8 cellular contexts compared by ENCODE assay signal in genomic region chr6:24719125-24719931, GRCh38. TPM values are rescaled to one million over a fixed set of nuclear protein-coding genes. Genes with fewer than 3 reads are reported as not detected.
DNase-seq lines count a peak whose midpoint lies in the region; ATAC-seq lines count a peak whose summit lies in the region.

C6orf62 (minus strand) TSS chr6:24719154; CDS start chr6:24718668, 486 bp downstream.

- H3K4me3 ChIP-seq in effector memory CD4-positive, alpha-beta T cell (ENCODE audit: insufficient read depth, low read depth, low read length, poor library complexity, severe bottlenecking): peak within 1 kb of the TSS; percentile 87

- H3K27ac ChIP-seq in effector memory CD4-positive, alpha-beta T cell (ENCODE audit: insufficient read depth, low read length, poor library complexity, severe bottlenecking): peak within 1 kb of the TSS; percentile 99

- peaks cover 15% of the 10 kb centered on the region for H3K36me3 ChIP-seq in effector memory CD4-positive, alpha-beta T cell (ENCODE audit: control insufficient read depth, insufficient read depth, low read length)

- no peaks in the 10 kb centered on the region for H3K27me3 ChIP-seq in effector memory CD4-positive, alpha-beta T cell (replicated peaks; ENCODE audit: control insufficient read depth, insufficient read depth, low read length, poor library complexity, severe bottlenecking)

- peaks cover 27% of the 10 kb centered on the region for H3K4me1 ChIP-seq in effector memory CD4-positive, alpha-beta T cell (ENCODE audit: control insufficient read depth, insufficient read depth, low read length, poor library complexity, severe bottlenecking)

- ATAC-seq in HG02763 (IDR thresholded peaks at IDR 0.05; ENCODE audit: unreplicated experiment): no peak

- no peaks in the 10 kb centered on the region for H3K9me3 ChIP-seq in effector memory CD4-positive, alpha-beta T cell (ENCODE audit: control insufficient read depth, low read length)

- DNase-seq in NCI-H82 (lab: John Stamatoyannopoulos, UW) (peak; percentile 67), NCI-H82 treated with DMSO at 0.1 percent for 48 hours (lab: John Stamatoyannopoulos, UW; ENCODE audit: unreplicated experiment) (no peak), NAMALWA (ENCODE audit: low spot score) (peak; percentile 80), mesenteric fat pad (ENCODE audit: low spot score) (no peak)
- DNase-seq in activated CD4-positive, alpha-beta T cell treated with anti-CD3 and anti-CD28 coated beads, Interleukin-2, amount 50 U/mL, for 4 hours: peak; percentile 37 to 40
- DNase-seq in effector memory CD4-positive, alpha-beta T cell: peak; percentile 29 to 39 (median 32)
- peak; percentile 38 to 40 for DNase-seq in stimulated activated CD8-positive, alpha-beta memory T cell treated with anti-CD3 and anti-CD28 coated beads, Interleukin-15, amount 100 ng/mL, for 48 hours (ENCODE audit: low read depth in 2 of 2)

RNA-seq across cellular contexts. Expression of gene C6orf62, which starts in this region (rescaled TPM):
- 99.2 TPM for total RNA-seq in mesenteric fat pad

Comparison
In these comparisons a context has a peak if more than half of its experiments do, and no peak if none do; other contexts are left out.
1. DNase-seq: peak in NCI-H82 (single experiment), NAMALWA (single experiment), activated CD4-positive, alpha-beta T cell treated with anti-CD3 and anti-CD28 coated beads, Interleukin-2, amount 50 U/mL, for 4 hours (2 of 2), effector memory CD4-positive, alpha-beta T cell (3 of 3) and stimulated activated CD8-positive, alpha-beta memory T cell treated with anti-CD3 and anti-CD28 coated beads, Interleukin-15, amount 100 ng/mL, for 48 hours (2 of 2); none in NCI-H82 treated with DMSO at 0.1 percent for 48 hours (single experiment) and mesenteric fat pad (single experiment).